In the genomic region with DNA sequence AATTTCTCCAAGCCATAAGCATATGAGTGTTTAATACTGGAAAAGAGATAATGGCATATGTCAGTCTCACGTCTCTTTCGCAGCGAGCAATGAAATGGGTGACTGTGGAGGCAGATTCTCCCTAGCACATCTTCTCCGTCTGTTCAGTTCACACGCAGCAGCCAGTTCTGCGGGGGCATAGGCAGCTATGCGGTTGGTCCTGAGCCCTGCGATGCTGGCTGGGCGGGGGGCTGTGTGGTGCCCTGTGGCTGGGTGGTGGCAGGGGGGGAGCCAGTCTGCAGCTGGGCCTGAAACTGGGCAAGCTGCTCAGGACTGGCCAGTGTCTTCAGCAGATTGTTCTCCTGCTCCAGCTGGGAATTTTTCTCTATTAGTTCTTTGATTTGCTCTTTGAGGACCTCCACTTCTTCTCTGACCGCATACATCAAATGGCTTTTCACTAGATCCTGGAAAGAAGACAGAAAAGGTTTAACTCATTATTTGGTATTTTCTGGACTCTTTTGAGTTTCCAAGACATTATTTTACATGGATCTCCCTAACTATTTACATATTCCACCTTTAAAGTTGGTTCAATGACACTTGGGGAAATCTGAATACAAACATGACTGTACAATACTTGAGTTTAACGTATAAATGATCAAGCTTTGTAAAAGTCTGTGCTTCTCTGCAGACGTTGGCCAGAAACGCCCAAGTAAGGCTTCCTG, we compare ENCODE assay signal across 7 cellular contexts.
DNase-seq lines count a peak whose midpoint lies in the region; ATAC-seq and TF ChIP-seq lines count a peak whose summit lies in the region.

No MANE protein-coding gene starts in this region.

- in situ Hi-C loops in astrocyte of the spinal cord (cut with HindIII; ENCODE audit: low sequenced_read_pairs): loop anchor here (25.0 kb wide), 1 partner anchor 122 kb away; no protein-coding TSS in a partner anchor

- ATAC-seq in left lung (no peak), omental fat pad (ENCODE audit: low FRiP score) (no peak), GM19351 (IDR thresholded peaks at IDR 0.05; ENCODE audit: unreplicated experiment) (no peak), sciatic nerve (no peak)

- H3K36me3 ChIP-seq in KOPT-K1 (ENCODE audit: insufficient read depth, low read length): peaks cover 25% of the 10 kb centered on the region
- peaks cover 0 to 19% of the 10 kb centered on the region in 2 donors for H3K36me3 ChIP-seq in left lung
- H3K36me3 ChIP-seq in subcutaneous abdominal adipose tissue (ENCODE audit: control insufficient read depth in 5 of 5, insufficient read depth in 5 of 5, low read length in 5 of 5): peaks cover 5 to 16% (median 14%) of the 10 kb centered on the region in 5 donors

- peaks cover 7 to 40% of the 10 kb centered on the region in 2 donors for H3K4me1 ChIP-seq in left lung
- peaks cover 5 to 40% (median 32%) of the 10 kb centered on the region in 5 donors for H3K4me1 ChIP-seq in subcutaneous abdominal adipose tissue (ENCODE audit: control insufficient read depth in 5 of 5, insufficient read depth in 5 of 5, low read length in 5 of 5)

- intact Hi-C loops in left lung (cut with DNase I): loop anchor here in 1 of 2 donors (5.0 kb wide), 1 partner anchor 197 kb away; no protein-coding TSS in a partner anchor
- intact Hi-C loops in sciatic nerve (cut with DNase I): loop anchor here (10.0 kb wide), 2 partner anchors 390 to 530 kb away; no protein-coding TSS in a partner anchor

- H3K4me3 ChIP-seq in astrocyte of the spinal cord (ENCODE audit: low read depth, low read length): peak overlapping the region; percentile 90
- peak overlapping the region; percentile 49 to 75 for H3K4me3 ChIP-seq in left lung
- peak overlapping the region; percentile 71 to 92 (median 83) for H3K4me3 ChIP-seq in subcutaneous abdominal adipose tissue (ENCODE audit: low read depth in 1 of 5, low read length in 5 of 5)

- H3K27me3 ChIP-seq in left lung: no peaks in the 10 kb centered on the region
- no peaks in the 10 kb centered on the region for H3K27me3 ChIP-seq in subcutaneous abdominal adipose tissue (ENCODE audit: control insufficient read depth in 5 of 5, insufficient read depth in 4 of 5, low read length in 5 of 5)

- TF ChIP-seq CTCF in astrocyte of the spinal cord (IDR thresholded peaks at IDR 0.05; ENCODE audit: low read depth, low read length): no peak
- TF ChIP-seq CTCF in left lung (IDR thresholded peaks at IDR 0.05): no peak
- no peak for TF ChIP-seq CTCF in omental fat pad (IDR thresholded peaks at IDR 0.05)

- no peak for DNase-seq in astrocyte of the spinal cord (ENCODE audit: low read depth, low spot score)
- no peak for DNase-seq in left lung
- no peak for DNase-seq in omental fat pad (ENCODE audit: low spot score)
- DNase-seq in sciatic nerve (ENCODE audit: low spot score): no peak

- no peaks in the 10 kb centered on the region for H3K9me3 ChIP-seq in KOPT-K1 (ENCODE audit: insufficient read depth, low read length, poor library complexity, severe bottlenecking)
- no peaks in the 10 kb centered on the region for H3K9me3 ChIP-seq in left lung
- no peaks in the 10 kb centered on the region for H3K9me3 ChIP-seq in subcutaneous abdominal adipose tissue (ENCODE audit: control insufficient read depth in 5 of 5, low read length in 5 of 5)

- H3K9ac ChIP-seq in subcutaneous abdominal adipose tissue (ENCODE audit: low read length in 5 of 5): peak overlapping the region in 4 of 5 donors; percentile 53 to 75 (median 66)

- H3K27ac ChIP-seq in KOPT-K1 (ENCODE audit: low read depth, low read length, poor library complexity, severe bottlenecking) (peak overlapping the region; percentile 88), left lung (peak overlapping the region; percentile 90 to 97), subcutaneous abdominal adipose tissue (ENCODE audit: low read depth, low read length) (peak overlapping the region; percentile 89)
